ENCODE assay signal across 21 cellular contexts in genomic region chr5:191949-192690, GRCh38. TPM values are rescaled to one million over a fixed set of nuclear protein-coding genes. Genes with fewer than 3 reads are reported as not detected.
DNase-seq lines count a peak whose midpoint lies in the region; ATAC-seq lines count a peak whose summit lies in the region.
"Had no signal": no experiment of that assay in that cellular context is flagged by ENCODE, and none has a peak within 500 bp of the region (broad histone marks: within the 10 kb centered on the region; RNA-seq: fewer than 3 reads in every experiment).

No MANE protein-coding gene starts in this region.

- H3K36me3 Mint-ChIP-seq in activated CD4-positive, alpha-beta T cell treated with anti-CD3 and anti-CD28 coated beads, Interleukin-2, amount 10 ng/mL, durations not matched to agents 7 days and 5 days (ENCODE audit: low read depth) = no peaks in the 10 kb centered on the region
- H3K36me3 Mint-ChIP-seq: CD4-positive, alpha-beta memory T cell; immature natural killer cell had no signal

- POLR2A ChIA-PET in activated CD4-positive, alpha-beta T cell treated with anti-CD3 and anti-CD28 coated beads, Interleukin-2, amount 10 ng/mL, durations not matched to agents 7 days and 5 days (lab: Charles Lee) = no interaction called here

- H3K9me3 ChIP-seq in BLaER1 = no peaks in the 10 kb centered on the region
- H3K9me3 ChIP-seq: upper lobe of left lung had no signal

- ATAC-seq in left ventricle myocardium superior (no peak), sciatic nerve (no peak), GM19035 (IDR thresholded peaks at IDR 0.05; ENCODE audit: unreplicated experiment) (no peak), GM19023 (IDR thresholded peaks at IDR 0.05; ENCODE audit: unreplicated experiment) (no peak)

- peaks cover 14% of the 10 kb centered on the region for H3K4me1 Mint-ChIP-seq in activated CD4-positive, alpha-beta T cell treated with anti-CD3 and anti-CD28 coated beads, Interleukin-2, amount 10 ng/mL, durations not matched to agents 7 days and 5 days

- H3K4me3 Mint-ChIP-seq in activated CD4-positive, alpha-beta T cell treated with anti-CD3 and anti-CD28 coated beads, Interleukin-2, amount 10 ng/mL, durations not matched to agents 7 days and 5 days = no peak overlapping the region
- H3K4me3 Mint-ChIP-seq: activated B cell treated with CpG ODN at 0.5 μM for 24 hours; CD4-positive, alpha-beta memory T cell; immature natural killer cell had no signal

- DNase-seq in left ventricle myocardium superior (peak; percentile 44), sciatic nerve (ENCODE audit: low spot score) (peak; percentile 45)
- no peak for DNase-seq in activated CD4-positive, alpha-beta T cell treated with anti-CD3 and anti-CD28 coated beads, Interleukin-2, amount 10 ng/mL, durations not matched to agents 7 days and 5 days
- DNase-seq: activated B cell treated with CpG ODN at 0.5 μM for 24 hours; activated CD4-positive, alpha-beta T cell treated with anti-CD3 and anti-CD28 coated beads, Interleukin-2, amount 50 U/mL, for 48 hours; activated gamma-delta T cell; amniotic stem cell; CD4-positive, alpha-beta memory T cell; central memory CD4-positive, alpha-beta T cell; GF-D8; immature natural killer cell; NCI-H524 treated with DMSO at 0.1 percent for 48 hours; T-helper 9 cell had no signal

- CTCF ChIA-PET in activated CD4-positive, alpha-beta T cell treated with anti-CD3 and anti-CD28 coated beads, Interleukin-2, amount 10 ng/mL, durations not matched to agents 7 days and 5 days (lab: Charles Lee) = interaction anchor here (1.1 to 2.7 kb wide), 2 partner anchors 11 to 91 kb away, joined by 3 to 6 read pairs; no protein-coding TSS in a partner anchor

- peaks cover 31% of the 10 kb centered on the region for H3K36me3 ChIP-seq in BLaER1
- H3K36me3 ChIP-seq: upper lobe of left lung had no signal

- H3K27ac Mint-ChIP-seq in activated CD4-positive, alpha-beta T cell treated with anti-CD3 and anti-CD28 coated beads, Interleukin-2, amount 10 ng/mL, durations not matched to agents 7 days and 5 days = no peak overlapping the region
- H3K27ac Mint-ChIP-seq: activated B cell treated with CpG ODN at 0.5 μM for 24 hours; CD4-positive, alpha-beta memory T cell; immature natural killer cell had no signal

- peaks cover 32% of the 10 kb centered on the region for H4K20me1 ChIP-seq in BLaER1

- H3K9ac ChIP-seq in BLaER1 = peak overlapping the region; percentile 94

- peaks cover 3% of the 10 kb centered on the region for H3K27me3 Mint-ChIP-seq in activated CD4-positive, alpha-beta T cell treated with anti-CD3 and anti-CD28 coated beads, Interleukin-2, amount 10 ng/mL, durations not matched to agents 7 days and 5 days

- H3K27ac ChIP-seq in BLaER1 = peak overlapping the region; percentile 100
- H3K27ac ChIP-seq: hepatocyte, upper lobe of left lung had no signal

- peak overlapping the region; percentile 99 for H3K4me2 ChIP-seq in BLaER1
- H3K4me2 ChIP-seq: hepatocyte had no signal

- intact Hi-C loops in left ventricle myocardium superior (cut with micrococcal nuclease) (no loop called here), sciatic nerve (cut with DNase I) (no loop called here)

- H3K4me3 ChIP-seq in BLaER1 = peak overlapping the region; percentile 89
- H3K4me3 ChIP-seq in GM08714 (ENCODE audit: low read length) = peak overlapping the region; percentile 35; the same call in 1 of the 2 replicates
- H3K4me3 ChIP-seq: hepatocyte had no signal

- H3K27me3 ChIP-seq in BLaER1 = no peaks in the 10 kb centered on the region
- H3K27me3 ChIP-seq: hepatocyte had no signal

- peaks cover 82% of the 10 kb centered on the region for H3K4me1 ChIP-seq in BLaER1

- H3K9me3 Mint-ChIP-seq in activated CD4-positive, alpha-beta T cell treated with anti-CD3 and anti-CD28 coated beads, Interleukin-2, amount 10 ng/mL, durations not matched to agents 7 days and 5 days = no peaks in the 10 kb centered on the region
- H3K9me3 Mint-ChIP-seq: activated B cell treated with CpG ODN at 0.5 μM for 24 hours, immature natural killer cell had no signal

RNA-seq across cellular contexts. Expression of gene LRRC14B, which starts 0.8 kb away (rescaled TPM):
- total RNA-seq in left ventricle myocardium superior = 107 TPM
- total RNA-seq in sciatic nerve = not detected
- total RNA-seq in activated CD4-positive, alpha-beta T cell treated with anti-CD3 and anti-CD28 coated beads, Interleukin-2, amount 10 ng/mL, durations not matched to agents 7 days and 5 days = under 1 TPM in 1 of 2 experiments, not detected in 1; 0.17 TPM
- total RNA-seq: activated B cell treated with CpG ODN at 0.5 μM for 24 hours; CD4-positive, alpha-beta memory T cell; hepatocyte; mucosa of gallbladder; renal cortical epithelial cell; upper lobe of left lung had no signal

RNA-seq across cellular contexts. Expression of gene CCDC127, which starts 25.8 kb away (rescaled TPM):
- total RNA-seq in left ventricle myocardium superior (7.7 TPM), sciatic nerve (9.0 TPM)
- 1 to 10 TPM; 8.0 to 8.7 TPM for total RNA-seq in activated CD4-positive, alpha-beta T cell treated with anti-CD3 and anti-CD28 coated beads, Interleukin-2, amount 10 ng/mL, durations not matched to agents 7 days and 5 days

RNA-seq across cellular contexts. Expression of gene SDHA, which starts 26.0 kb away (rescaled TPM):
- total RNA-seq in left ventricle myocardium superior = 876 TPM
- total RNA-seq in sciatic nerve = 105 TPM
- 100 to 1,000 TPM; 130 to 150 TPM for total RNA-seq in activated CD4-positive, alpha-beta T cell treated with anti-CD3 and anti-CD28 coated beads, Interleukin-2, amount 10 ng/mL, durations not matched to agents 7 days and 5 days

Comparison
In these comparisons a context has a peak if more than half of its experiments do, and no peak if none do; other contexts are left out.
1. RNA of gene LRRC14B, which starts 0.8 kb away (total RNA-seq): 107 TPM in left ventricle myocardium superior (single experiment); 0.17 TPM in activated CD4-positive, alpha-beta T cell treated with anti-CD3 and anti-CD28 coated beads, Interleukin-2, amount 10 ng/mL, durations not matched to agents 7 days and 5 days and not detected in sciatic nerve (single experiment); every median in the first group is over 10 times any median in the second.